In genomic region chr1:12640237-12640957, GRCh38 we compare ENCODE assay signal across 1 cellular context.
TF ChIP-seq lines count a peak whose summit lies in the region.

No MANE protein-coding gene starts in this region.

TF ChIP-seq in K562, 482 proteins besides CTCF, POLR2A, EP300 and RAD21 (continues in another document):
- TF ChIP-seq THRAP3 (IDR thresholded peaks at IDR 0.05; ENCODE audit: borderline replicate concordance) (no peak), TRIM24 (IDR thresholded peaks at IDR 0.05) (peak; percentile 36 to 80; a peak in 3 of 4 replicates), NUFIP1 (IDR thresholded peaks at IDR 0.05; ENCODE audit: partially characterized antibody) (no peak), GATAD2B (IDR thresholded peaks at IDR 0.05; ENCODE audit: borderline replicate concordance) (no peak), JUN (IDR thresholded peaks at IDR 0.05; ENCODE audit: borderline replicate concordance, low read depth, low read length) (peak; percentile 51; the same call in 1 of the 2 replicates), JUN (CRISPR knock-in tag; IDR thresholded peaks at IDR 0.05; ENCODE audit: borderline replicate concordance) (no peak), ZNF561 (CRISPR knock-in tag; conservative IDR thresholded peaks at IDR 0.05) (peak; percentile 90), ZNF318 (IDR thresholded peaks at IDR 0.05; ENCODE audit: borderline replicate concordance in 1 of 2, low read depth in 1 of 2) (peak in 1 of 2 experiments; percentile 45; a peak in 1 of 4 replicates), SMAD3 (CRISPR knock-in tag; conservative IDR thresholded peaks at IDR 0.05) (no peak), ZNF445 (CRISPR knock-in tag; IDR thresholded peaks at IDR 0.05; ENCODE audit: low read depth) (no peak), BMI1 (IDR thresholded peaks at IDR 0.05; ENCODE audit: low read length) (no peak), LEF1 (IDR thresholded peaks at IDR 0.05) (peak; percentile 54; the same call in 1 of the 2 replicates), AFF4 (CRISPR knock-in tag; IDR thresholded peaks at IDR 0.05) (no peak), ZNF507 (tag; conservative IDR thresholded peaks at IDR 0.05) (no peak), GTF2E2 (tag; IDR thresholded peaks at IDR 0.05) (no peak), ZEB2 (IDR thresholded peaks at IDR 0.05) (peak; percentile 82), PYGO2 (tag; IDR thresholded peaks at IDR 0.05) (no peak), ZNF407 (IDR thresholded peaks at IDR 0.05; ENCODE audit: low read depth) (no peak), NR2C2 (CRISPR knock-in tag; IDR thresholded peaks at IDR 0.05) (no peak), NR2C2 (tag; IDR thresholded peaks at IDR 0.05) (no peak), HNRNPL (IDR thresholded peaks at IDR 0.05; ENCODE audit: low read depth, low read length) (no peak)
- TF ChIP-seq, protein P1, sequence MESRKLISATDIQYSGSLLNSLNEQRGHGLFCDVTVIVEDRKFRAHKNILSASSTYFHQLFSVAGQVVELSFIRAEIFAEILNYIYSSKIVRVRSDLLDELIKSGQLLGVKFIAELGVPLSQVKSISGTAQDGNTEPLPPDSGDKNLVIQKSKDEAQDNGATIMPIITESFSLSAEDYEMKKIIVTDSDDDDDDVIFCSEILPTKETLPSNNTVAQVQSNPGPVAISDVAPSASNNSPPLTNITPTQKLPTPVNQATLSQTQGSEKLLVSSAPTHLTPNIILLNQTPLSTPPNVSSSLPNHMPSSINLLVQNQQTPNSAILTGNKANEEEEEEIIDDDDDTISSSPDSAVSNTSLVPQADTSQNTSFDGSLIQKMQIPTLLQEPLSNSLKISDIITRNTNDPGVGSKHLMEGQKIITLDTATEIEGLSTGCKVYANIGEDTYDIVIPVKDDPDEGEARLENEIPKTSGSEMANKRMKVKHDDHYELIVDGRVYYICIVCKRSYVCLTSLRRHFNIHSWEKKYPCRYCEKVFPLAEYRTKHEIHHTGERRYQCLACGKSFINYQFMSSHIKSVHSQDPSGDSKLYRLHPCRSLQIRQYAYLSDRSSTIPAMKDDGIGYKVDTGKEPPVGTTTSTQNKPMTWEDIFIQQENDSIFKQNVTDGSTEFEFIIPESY (CRISPR knock-in tag; IDR thresholded peaks at IDR 0.05), result peak; percentile 72
- TF ChIP-seq, protein P2, sequence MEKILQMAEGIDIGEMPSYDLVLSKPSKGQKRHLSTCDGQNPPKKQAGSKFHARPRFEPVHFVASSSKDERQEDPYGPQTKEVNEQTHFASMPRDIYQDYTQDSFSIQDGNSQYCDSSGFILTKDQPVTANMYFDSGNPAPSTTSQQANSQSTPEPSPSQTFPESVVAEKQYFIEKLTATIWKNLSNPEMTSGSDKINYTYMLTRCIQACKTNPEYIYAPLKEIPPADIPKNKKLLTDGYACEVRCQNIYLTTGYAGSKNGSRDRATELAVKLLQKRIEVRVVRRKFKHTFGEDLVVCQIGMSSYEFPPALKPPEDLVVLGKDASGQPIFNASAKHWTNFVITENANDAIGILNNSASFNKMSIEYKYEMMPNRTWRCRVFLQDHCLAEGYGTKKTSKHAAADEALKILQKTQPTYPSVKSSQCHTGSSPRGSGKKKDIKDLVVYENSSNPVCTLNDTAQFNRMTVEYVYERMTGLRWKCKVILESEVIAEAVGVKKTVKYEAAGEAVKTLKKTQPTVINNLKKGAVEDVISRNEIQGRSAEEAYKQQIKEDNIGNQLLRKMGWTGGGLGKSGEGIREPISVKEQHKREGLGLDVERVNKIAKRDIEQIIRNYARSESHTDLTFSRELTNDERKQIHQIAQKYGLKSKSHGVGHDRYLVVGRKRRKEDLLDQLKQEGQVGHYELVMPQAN (IDR thresholded peaks at IDR 0.05; ENCODE audit: borderline replicate concordance), result no peak
- TF ChIP-seq, protein P3, sequence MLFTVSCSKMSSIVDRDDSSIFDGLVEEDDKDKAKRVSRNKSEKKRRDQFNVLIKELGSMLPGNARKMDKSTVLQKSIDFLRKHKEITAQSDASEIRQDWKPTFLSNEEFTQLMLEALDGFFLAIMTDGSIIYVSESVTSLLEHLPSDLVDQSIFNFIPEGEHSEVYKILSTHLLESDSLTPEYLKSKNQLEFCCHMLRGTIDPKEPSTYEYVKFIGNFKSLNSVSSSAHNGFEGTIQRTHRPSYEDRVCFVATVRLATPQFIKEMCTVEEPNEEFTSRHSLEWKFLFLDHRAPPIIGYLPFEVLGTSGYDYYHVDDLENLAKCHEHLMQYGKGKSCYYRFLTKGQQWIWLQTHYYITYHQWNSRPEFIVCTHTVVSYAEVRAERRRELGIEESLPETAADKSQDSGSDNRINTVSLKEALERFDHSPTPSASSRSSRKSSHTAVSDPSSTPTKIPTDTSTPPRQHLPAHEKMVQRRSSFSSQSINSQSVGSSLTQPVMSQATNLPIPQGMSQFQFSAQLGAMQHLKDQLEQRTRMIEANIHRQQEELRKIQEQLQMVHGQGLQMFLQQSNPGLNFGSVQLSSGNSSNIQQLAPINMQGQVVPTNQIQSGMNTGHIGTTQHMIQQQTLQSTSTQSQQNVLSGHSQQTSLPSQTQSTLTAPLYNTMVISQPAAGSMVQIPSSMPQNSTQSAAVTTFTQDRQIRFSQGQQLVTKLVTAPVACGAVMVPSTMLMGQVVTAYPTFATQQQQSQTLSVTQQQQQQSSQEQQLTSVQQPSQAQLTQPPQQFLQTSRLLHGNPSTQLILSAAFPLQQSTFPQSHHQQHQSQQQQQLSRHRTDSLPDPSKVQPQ (CRISPR knock-in tag; IDR thresholded peaks at IDR 0.05; ENCODE audit: borderline replicate concordance), result no peak
